In genomic region chr3:193711964-193712598, GRCh38 we compare ENCODE assay signal across 1 cellular context.
TF ChIP-seq lines count a peak whose summit lies in the region.

No MANE protein-coding gene starts in this region.

TF ChIP-seq in HepG2, 621 proteins besides CTCF, POLR2A, EP300 and RAD21 (continued from another document and continues in another):
- TF ChIP-seq, protein P1, sequence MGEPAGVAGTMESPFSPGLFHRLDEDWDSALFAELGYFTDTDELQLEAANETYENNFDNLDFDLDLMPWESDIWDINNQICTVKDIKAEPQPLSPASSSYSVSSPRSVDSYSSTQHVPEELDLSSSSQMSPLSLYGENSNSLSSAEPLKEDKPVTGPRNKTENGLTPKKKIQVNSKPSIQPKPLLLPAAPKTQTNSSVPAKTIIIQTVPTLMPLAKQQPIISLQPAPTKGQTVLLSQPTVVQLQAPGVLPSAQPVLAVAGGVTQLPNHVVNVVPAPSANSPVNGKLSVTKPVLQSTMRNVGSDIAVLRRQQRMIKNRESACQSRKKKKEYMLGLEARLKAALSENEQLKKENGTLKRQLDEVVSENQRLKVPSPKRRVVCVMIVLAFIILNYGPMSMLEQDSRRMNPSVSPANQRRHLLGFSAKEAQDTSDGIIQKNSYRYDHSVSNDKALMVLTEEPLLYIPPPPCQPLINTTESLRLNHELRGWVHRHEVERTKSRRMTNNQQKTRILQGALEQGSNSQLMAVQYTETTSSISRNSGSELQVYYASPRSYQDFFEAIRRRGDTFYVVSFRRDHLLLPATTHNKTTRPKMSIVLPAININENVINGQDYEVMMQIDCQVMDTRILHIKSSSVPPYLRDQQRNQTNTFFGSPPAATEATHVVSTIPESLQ (CRISPR knock-in tag; conservative IDR thresholded peaks at IDR 0.05): no peak
- TF ChIP-seq MED13 (CRISPR knock-in tag; IDR thresholded peaks at IDR 0.05) (peak; percentile 89), MAZ (IDR thresholded peaks at IDR 0.05; ENCODE audit: borderline replicate concordance, low read depth, low read length) (peak; percentile 85), MAZ (CRISPR knock-in tag; IDR thresholded peaks at IDR 0.05; ENCODE audit: low read depth) (peak; percentile 89), IRX3 (CRISPR knock-in tag; IDR thresholded peaks at IDR 0.05; ENCODE audit: borderline replicate concordance, low read depth) (no peak), ETV6 (CRISPR knock-in tag; conservative IDR thresholded peaks at IDR 0.05) (peak; percentile 80), ZNF441 (CRISPR knock-in tag; IDR thresholded peaks at IDR 0.05; ENCODE audit: borderline replicate concordance) (peak; percentile 53; the same call in 1 of the 2 replicates), THAP9 (CRISPR knock-in tag; IDR thresholded peaks at IDR 0.05; ENCODE audit: borderline replicate concordance) (peak; percentile 55; the same call in 1 of the 2 replicates), DR1 (CRISPR knock-in tag; IDR thresholded peaks at IDR 0.05) (0 out of 2 replicates have a peak, but pooled peaks have one; percentile 35), SIN3A (IDR thresholded peaks at IDR 0.05; ENCODE audit: borderline replicate concordance, low read depth, low read length) (no peak), IKZF4 (CRISPR knock-in tag; IDR thresholded peaks at IDR 0.05; ENCODE audit: borderline replicate concordance, low read depth, not compliant biosample characterization) (no peak), PCBP2 (optimal IDR thresholded peaks at IDR 0.05; ENCODE audit: low read depth, low read length, poor library complexity, severe bottlenecking) (no peak), ZNF251 (CRISPR knock-in tag; IDR thresholded peaks at IDR 0.05) (no peak), ZNF335 (CRISPR knock-in tag; IDR thresholded peaks at IDR 0.05) (0 out of 2 replicates have a peak, but pooled peaks have one; percentile 34), ZNF253 (CRISPR knock-in tag; IDR thresholded peaks at IDR 0.05; ENCODE audit: borderline replicate concordance) (0 out of 2 replicates have a peak, but pooled peaks have one; percentile 54), ZBTB39 (CRISPR knock-in tag; IDR thresholded peaks at IDR 0.05) (peak; percentile 69; the same call in 1 of the 2 replicates), RORA (CRISPR knock-in tag; IDR thresholded peaks at IDR 0.05) (no peak), ZBTB38 (CRISPR knock-in tag; IDR thresholded peaks at IDR 0.05) (peak; percentile 74), CAMTA2 (CRISPR knock-in tag; IDR thresholded peaks at IDR 0.05; ENCODE audit: borderline replicate concordance) (no peak), FLYWCH1 (CRISPR knock-in tag; IDR thresholded peaks at IDR 0.05) (no peak), NFE2L2 (IDR thresholded peaks at IDR 0.05; ENCODE audit: low read length) (no peak), ATAD3A (CRISPR knock-in tag; IDR thresholded peaks at IDR 0.05) (no peak), ZNF484 (CRISPR knock-in tag; IDR thresholded peaks at IDR 0.05; ENCODE audit: borderline replicate concordance, low read depth) (no peak), REST (IDR thresholded peaks at IDR 0.05; ENCODE audit: borderline replicate concordance in 1 of 2, low read depth in 1 of 2, low read length in 2 of 2) (peak in 1 of 2 experiments; percentile 83; a peak in 2 of 4 replicates), TSC22D2 (CRISPR knock-in tag; IDR thresholded peaks at IDR 0.05; ENCODE audit: borderline replicate concordance) (peak; percentile 83; the same call in 1 of the 2 replicates), RERE (CRISPR knock-in tag; IDR thresholded peaks at IDR 0.05; ENCODE audit: low read depth) (peak; percentile 100), ZNF703 (CRISPR knock-in tag; IDR thresholded peaks at IDR 0.05; ENCODE audit: borderline replicate concordance) (peak; percentile 98), PRPF4 (IDR thresholded peaks at IDR 0.05; ENCODE audit: low read depth, low read length, poor library complexity, severe bottlenecking) (no peak), TBX2 (CRISPR knock-in tag; IDR thresholded peaks at IDR 0.05; ENCODE audit: borderline replicate concordance) (peak; percentile 99), ZNF136 (CRISPR knock-in tag; IDR thresholded peaks at IDR 0.05; ENCODE audit: low read depth) (no peak), MIXL1 (CRISPR knock-in tag; IDR thresholded peaks at IDR 0.05) (peak; percentile 95), REL (CRISPR knock-in tag; conservative IDR thresholded peaks at IDR 0.05) (no peak), ZNF720 (CRISPR knock-in tag; IDR thresholded peaks at IDR 0.05) (no peak), ATF1 (CRISPR knock-in tag; IDR thresholded peaks at IDR 0.05) (peak; percentile 90), RFX1 (IDR thresholded peaks at IDR 0.05) (peak; percentile 73), ZNF496 (CRISPR knock-in tag; IDR thresholded peaks at IDR 0.05; ENCODE audit: insufficient replicate concordance) (no peak), SIX1 (CRISPR knock-in tag; IDR thresholded peaks at IDR 0.05; ENCODE audit: borderline replicate concordance) (peak; percentile 81)
- TF ChIP-seq, protein P2, sequence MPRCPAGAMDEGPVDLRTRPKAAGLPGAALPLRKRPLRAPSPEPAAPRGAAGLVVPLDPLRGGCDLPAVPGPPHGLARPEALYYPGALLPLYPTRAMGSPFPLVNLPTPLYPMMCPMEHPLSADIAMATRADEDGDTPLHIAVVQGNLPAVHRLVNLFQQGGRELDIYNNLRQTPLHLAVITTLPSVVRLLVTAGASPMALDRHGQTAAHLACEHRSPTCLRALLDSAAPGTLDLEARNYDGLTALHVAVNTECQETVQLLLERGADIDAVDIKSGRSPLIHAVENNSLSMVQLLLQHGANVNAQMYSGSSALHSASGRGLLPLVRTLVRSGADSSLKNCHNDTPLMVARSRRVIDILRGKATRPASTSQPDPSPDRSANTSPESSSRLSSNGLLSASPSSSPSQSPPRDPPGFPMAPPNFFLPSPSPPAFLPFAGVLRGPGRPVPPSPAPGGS (CRISPR knock-in tag; IDR thresholded peaks at IDR 0.05): peak; percentile 87
- TF ChIP-seq, protein P3, sequence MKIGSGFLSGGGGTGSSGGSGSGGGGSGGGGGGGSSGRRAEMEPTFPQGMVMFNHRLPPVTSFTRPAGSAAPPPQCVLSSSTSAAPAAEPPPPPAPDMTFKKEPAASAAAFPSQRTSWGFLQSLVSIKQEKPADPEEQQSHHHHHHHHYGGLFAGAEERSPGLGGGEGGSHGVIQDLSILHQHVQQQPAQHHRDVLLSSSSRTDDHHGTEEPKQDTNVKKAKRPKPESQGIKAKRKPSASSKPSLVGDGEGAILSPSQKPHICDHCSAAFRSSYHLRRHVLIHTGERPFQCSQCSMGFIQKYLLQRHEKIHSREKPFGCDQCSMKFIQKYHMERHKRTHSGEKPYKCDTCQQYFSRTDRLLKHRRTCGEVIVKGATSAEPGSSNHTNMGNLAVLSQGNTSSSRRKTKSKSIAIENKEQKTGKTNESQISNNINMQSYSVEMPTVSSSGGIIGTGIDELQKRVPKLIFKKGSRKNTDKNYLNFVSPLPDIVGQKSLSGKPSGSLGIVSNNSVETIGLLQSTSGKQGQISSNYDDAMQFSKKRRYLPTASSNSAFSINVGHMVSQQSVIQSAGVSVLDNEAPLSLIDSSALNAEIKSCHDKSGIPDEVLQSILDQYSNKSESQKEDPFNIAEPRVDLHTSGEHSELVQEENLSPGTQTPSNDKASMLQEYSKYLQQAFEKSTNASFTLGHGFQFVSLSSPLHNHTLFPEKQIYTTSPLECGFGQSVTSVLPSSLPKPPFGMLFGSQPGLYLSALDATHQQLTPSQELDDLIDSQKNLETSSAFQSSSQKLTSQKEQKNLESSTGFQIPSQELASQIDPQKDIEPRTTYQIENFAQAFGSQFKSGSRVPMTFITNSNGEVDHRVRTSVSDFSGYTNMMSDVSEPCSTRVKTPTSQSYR (CRISPR knock-in tag; IDR thresholded peaks at IDR 0.05; ENCODE audit: borderline replicate concordance): peak; percentile 86; the same call in 1 of the 2 replicates
